In the genomic region with DNA sequence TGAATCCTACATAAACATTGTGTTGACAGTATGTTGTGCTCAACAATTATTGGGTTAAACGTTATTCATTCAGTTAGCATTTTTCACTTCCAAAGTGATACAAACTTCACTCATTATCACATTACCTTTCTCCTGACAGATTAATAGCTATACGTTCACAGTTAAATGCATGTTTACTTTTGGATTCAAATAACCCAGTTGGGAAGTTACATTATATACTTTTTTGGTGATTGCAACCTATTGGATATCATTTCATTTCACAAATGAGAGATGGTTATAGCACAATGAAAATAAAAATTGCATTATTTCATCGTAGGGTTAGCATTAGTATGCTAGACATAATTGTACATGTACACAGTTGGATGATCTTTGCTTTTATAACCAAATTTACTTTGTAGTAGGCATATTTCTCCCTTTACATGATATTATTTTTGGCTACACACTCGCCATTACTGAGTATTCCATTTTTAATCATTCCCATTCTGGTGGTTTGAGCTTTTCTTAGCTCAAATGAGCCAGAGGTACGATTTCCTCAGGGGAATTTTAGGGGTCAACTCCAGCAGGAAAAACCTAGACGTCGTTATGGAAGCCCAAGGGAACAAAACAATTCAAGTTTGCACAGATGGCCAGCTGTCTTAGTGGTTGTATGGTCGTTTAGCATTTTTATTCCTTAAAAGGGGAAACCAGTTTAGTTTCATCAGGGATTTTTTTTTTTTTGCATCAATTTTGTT, we compare ENCODE assay signal across 8 cellular contexts. TPM values are rescaled to one million over a fixed set of nuclear protein-coding genes. Genes with fewer than 3 reads are reported as not detected.
DNase-seq lines count a peak whose midpoint lies in the region; ATAC-seq and FAIRE-seq lines count a peak whose summit lies in the region.

No MANE protein-coding gene starts in this region.

- peaks cover 48% of the 10 kb centered on the region for H3K4me1 Mint-ChIP-seq in stimulated activated naive CD8-positive, alpha-beta T cell treated with anti-CD3 and anti-CD28 coated beads, Interleukin-15, Interleukin-2, amounts not matched to agents 100 ng/mL and 50 ng/mL, for 24 hours (ENCODE audit: low read depth)
- H3K4me1 Mint-ChIP-seq in activated CD4-positive, alpha-beta memory T cell treated with anti-CD3 and anti-CD28 coated beads for 36 hours (ENCODE audit: low read depth) = peaks cover 37% of the 10 kb centered on the region

- H3K4me3 Mint-ChIP-seq in stimulated activated naive CD8-positive, alpha-beta T cell treated with anti-CD3 and anti-CD28 coated beads, Interleukin-15, Interleukin-2, amounts not matched to agents 100 ng/mL and 50 ng/mL, for 24 hours = peak overlapping the region; percentile 92
- H3K4me3 Mint-ChIP-seq in activated CD4-positive, alpha-beta memory T cell treated with anti-CD3 and anti-CD28 coated beads for 36 hours = peak overlapping the region; percentile 90

- intact Hi-C loops in activated CD4-positive, alpha-beta memory T cell treated with anti-CD3 and anti-CD28 coated beads for 36 hours (cut with micrococcal nuclease) = loop anchor here (2.0 to 10.0 kb wide), 7 partner anchors 109 to 1171 kb away; a partner anchor contains a TSS

- H3K4me3 ChIP-seq in skeletal muscle cell (ENCODE audit: low read depth, low read length) = peak overlapping the region; percentile 61

- peaks cover 17% of the 10 kb centered on the region for H3K36me3 Mint-ChIP-seq in stimulated activated naive CD8-positive, alpha-beta T cell treated with anti-CD3 and anti-CD28 coated beads, Interleukin-15, Interleukin-2, amounts not matched to agents 100 ng/mL and 50 ng/mL, for 24 hours (ENCODE audit: low read depth)
- peaks cover 24% of the 10 kb centered on the region for H3K36me3 Mint-ChIP-seq in activated CD4-positive, alpha-beta memory T cell treated with anti-CD3 and anti-CD28 coated beads for 36 hours

- no peaks in the 10 kb centered on the region for H3K9me3 Mint-ChIP-seq in stimulated activated naive CD8-positive, alpha-beta T cell treated with anti-CD3 and anti-CD28 coated beads, Interleukin-15, Interleukin-2, amounts not matched to agents 100 ng/mL and 50 ng/mL, for 24 hours
- peaks cover 4% of the 10 kb centered on the region for H3K9me3 Mint-ChIP-seq in activated CD4-positive, alpha-beta memory T cell treated with anti-CD3 and anti-CD28 coated beads for 36 hours

- peak overlapping the region; percentile 98 for H3K27ac Mint-ChIP-seq in stimulated activated naive CD8-positive, alpha-beta T cell treated with anti-CD3 and anti-CD28 coated beads, Interleukin-15, Interleukin-2, amounts not matched to agents 100 ng/mL and 50 ng/mL, for 24 hours
- peak overlapping the region; percentile 99 for H3K27ac Mint-ChIP-seq in activated CD4-positive, alpha-beta memory T cell treated with anti-CD3 and anti-CD28 coated beads for 36 hours

- POLR2A ChIA-PET in activated CD4-positive, alpha-beta memory T cell treated with anti-CD3 and anti-CD28 coated beads for 36 hours (lab: Charles Lee) = interaction anchor here (1.0 to 7.2 kb wide), 7 partner anchors 41 to 298 kb away, joined by 3 to 67 read pairs (median 5); no protein-coding TSS in a partner anchor

- no peak for ATAC-seq in stimulated activated naive CD8-positive, alpha-beta T cell treated with anti-CD3 and anti-CD28 coated beads, Interleukin-15, Interleukin-2, amounts not matched to agents 100 U/mL and 50 U/mL, for 24 hours

- CTCF ChIA-PET in activated CD4-positive, alpha-beta memory T cell treated with anti-CD3 and anti-CD28 coated beads for 36 hours (lab: Charles Lee) = interaction anchor here (0.5 to 1.4 kb wide), 4 partner anchors 20 to 298 kb away, joined by 3 to 6 read pairs (median 3); no protein-coding TSS in a partner anchor

- H3K27me3 Mint-ChIP-seq in stimulated activated naive CD8-positive, alpha-beta T cell treated with anti-CD3 and anti-CD28 coated beads, Interleukin-15, Interleukin-2, amounts not matched to agents 100 ng/mL and 50 ng/mL, for 24 hours = no peaks in the 10 kb centered on the region
- no peaks in the 10 kb centered on the region for H3K27me3 Mint-ChIP-seq in activated CD4-positive, alpha-beta memory T cell treated with anti-CD3 and anti-CD28 coated beads for 36 hours

- no peak for FAIRE-seq in HTR-8/SVneo (lab: Jason Lieb, UNC)

- DNase-seq in stimulated activated naive CD8-positive, alpha-beta T cell treated with anti-CD3 and anti-CD28 coated beads, Interleukin-15, Interleukin-2, amounts not matched to agents 100 U/mL and 50 U/mL, for 24 hours = no peak
- no peak for DNase-seq in activated CD4-positive, alpha-beta memory T cell treated with anti-CD3 and anti-CD28 coated beads for 36 hours
- DNase-seq in glomerular visceral epithelial cell (ENCODE audit: extremely low spot score) = peak; percentile 19
- DNase-seq in skeletal muscle cell (ENCODE audit: low read depth) = peak; percentile 71
- DNase-seq in iPS-NIHi11 (ENCODE audit: low spot score) = no peak
- no peak for DNase-seq in HTR-8/SVneo (ENCODE audit: insufficient read length, low spot score)
- no peak for DNase-seq in NCI-H1048 (lab: John Stamatoyannopoulos, UW)

RNA-seq across cellular contexts. Expression of a gene that starts 2.0 kb away (rescaled TPM):
- 10 to 100 TPM; 43.2 to 43.8 TPM for total RNA-seq in activated CD4-positive, alpha-beta memory T cell treated with anti-CD3 and anti-CD28 coated beads for 36 hours

Comparison
In these comparisons a context has a peak if more than half of its experiments do, and no peak if none do; other contexts are left out.
1. DNase-seq: peak in glomerular visceral epithelial cell (single experiment) and skeletal muscle cell (single experiment); none in stimulated activated naive CD8-positive, alpha-beta T cell treated with anti-CD3 and anti-CD28 coated beads, Interleukin-15, Interleukin-2, amounts not matched to agents 100 U/mL and 50 U/mL, for 24 hours (single experiment), activated CD4-positive, alpha-beta memory T cell treated with anti-CD3 and anti-CD28 coated beads for 36 hours (single experiment), iPS-NIHi11 (single experiment), HTR-8/SVneo (single experiment) and NCI-H1048 (single experiment).